10 cellular contexts compared by ENCODE assay signal in genomic region chr6:118660218-118660569, GRCh38. TPM values are rescaled to one million over a fixed set of nuclear protein-coding genes. Genes with fewer than 3 reads are reported as not detected.
DNase-seq lines count a peak whose midpoint lies in the region; ATAC-seq and TF ChIP-seq lines count a peak whose summit lies in the region.
"Had no signal": no experiment of that assay in that cellular context is flagged by ENCODE, and none has a peak within 500 bp of the region (broad histone marks: within the 10 kb centered on the region; RNA-seq: fewer than 3 reads in every experiment).

No MANE protein-coding gene starts in this region.

- H4K20me1 ChIP-seq in neural progenitor cell (ENCODE audit: low read depth) = no peaks in the 10 kb centered on the region

- TF ChIP-seq POLR2A in NB4 (IDR thresholded peaks at IDR 0.05; ENCODE audit: extremely low read depth, insufficient read length) = no peak

- H3K4me1 Mint-ChIP-seq in activated naive CD8-positive, alpha-beta T cell treated with anti-CD3 and anti-CD28 coated beads for 36 hours = peaks cover 79% of the 10 kb centered on the region
- H3K4me1 Mint-ChIP-seq in neural progenitor cell = peaks cover 11% of the 10 kb centered on the region
- H3K4me1 Mint-ChIP-seq: neural crest cell had no signal

- no peak overlapping the region for H3K4me3 ChIP-seq in NB4 (ENCODE audit: low read depth, low read length)
- H3K4me3 ChIP-seq in neural progenitor cell = no peak overlapping the region

- H3K27ac ChIP-seq in neural progenitor cell = no peak overlapping the region

- peak overlapping the region; percentile 50 for H3K4me3 Mint-ChIP-seq in activated naive CD8-positive, alpha-beta T cell treated with anti-CD3 and anti-CD28 coated beads for 36 hours
- no peak overlapping the region for H3K4me3 Mint-ChIP-seq in neural progenitor cell
- H3K4me3 Mint-ChIP-seq: neural crest cell had no signal

- ATAC-seq in GM21619 (IDR thresholded peaks at IDR 0.05; ENCODE audit: unreplicated experiment) = no peak
- ATAC-seq: HCT116 had no signal

- no peaks in the 10 kb centered on the region for H3K79me2 ChIP-seq in neural progenitor cell (ENCODE audit: low read depth)

- H3F3A ChIP-seq in neural progenitor cell (ENCODE audit: low read depth) = no peaks in the 10 kb centered on the region

- H3K27ac Mint-ChIP-seq in activated naive CD8-positive, alpha-beta T cell treated with anti-CD3 and anti-CD28 coated beads for 36 hours = peak overlapping the region; percentile 90
- no peak overlapping the region for H3K27ac Mint-ChIP-seq in neural progenitor cell

- H3K27me3 Mint-ChIP-seq in activated naive CD8-positive, alpha-beta T cell treated with anti-CD3 and anti-CD28 coated beads for 36 hours = no peaks in the 10 kb centered on the region
- H3K27me3 Mint-ChIP-seq in neural progenitor cell (ENCODE audit: insufficient read depth, low read depth) = peaks cover 2% of the 10 kb centered on the region

- H3K36me3 Mint-ChIP-seq in activated naive CD8-positive, alpha-beta T cell treated with anti-CD3 and anti-CD28 coated beads for 36 hours = peaks cover 42% of the 10 kb centered on the region
- no peaks in the 10 kb centered on the region for H3K36me3 Mint-ChIP-seq in neural progenitor cell

- TF ChIP-seq CTCF in NB4 (IDR thresholded peaks at IDR 0.05; ENCODE audit: low read depth, low read length) (no peak), neural progenitor cell (IDR thresholded peaks at IDR 0.05) (no peak)

- H3K9ac ChIP-seq in neural progenitor cell = no peak overlapping the region

- no peaks in the 10 kb centered on the region for H3K9me3 Mint-ChIP-seq in activated naive CD8-positive, alpha-beta T cell treated with anti-CD3 and anti-CD28 coated beads for 36 hours
- H3K9me3 Mint-ChIP-seq in neural progenitor cell = no peaks in the 10 kb centered on the region
- H3K9me3 Mint-ChIP-seq: neural crest cell had no signal

- peak; percentile 27 for DNase-seq in NB4 (ENCODE audit: low read depth)
- peak; percentile 54 for DNase-seq in RPMI8226
- DNase-seq in activated naive CD8-positive, alpha-beta T cell treated with anti-CD3 and anti-CD28 coated beads for 36 hours = peak; percentile 65
- peak; percentile 58 for DNase-seq in stimulated activated CD4-positive, alpha-beta T cell treated with anti-CD3 and anti-CD28 coated beads, Interleukin-1b, Interleukin-23, amount 100 ng/mL, for 48 hours
- no peak for DNase-seq in neural progenitor cell (ENCODE audit: low spot score)
- DNase-seq in iPS-NIHi11 (ENCODE audit: low spot score) = no peak
- no peak for DNase-seq in NOMO-1 treated with dmso at 0.1 percent for 144 hours (lab: John Stamatoyannopoulos, UW; ENCODE audit: unreplicated experiment)

- no peaks in the 10 kb centered on the region for H3K4me1 ChIP-seq in neural progenitor cell

- H3K4me2 ChIP-seq in neural progenitor cell = no peak overlapping the region

- no peaks in the 10 kb centered on the region for H3K9me3 ChIP-seq in neural progenitor cell (ENCODE audit: low read depth)

- H3K27me3 ChIP-seq in neural progenitor cell = no peaks in the 10 kb centered on the region

- H2AFZ ChIP-seq in neural progenitor cell (replicated peaks) = no peak overlapping the region

- H3K36me3 ChIP-seq in neural progenitor cell = no peaks in the 10 kb centered on the region

RNA-seq across cellular contexts. Expression of gene CEP85L, which starts 8.8 kb away (rescaled TPM):
- total RNA-seq in activated naive CD8-positive, alpha-beta T cell treated with anti-CD3 and anti-CD28 coated beads for 36 hours = 10 to 100 TPM; 34.7 to 41.9 TPM
- 6.0 and 12.6 TPM in 2 replicates for total RNA-seq in neural progenitor cell (ENCODE audit: low replicate concordance)

Comparison
In these comparisons a context has a peak if more than half of its experiments do, and no peak if none do; other contexts are left out.
1. DNase-seq: peak in NB4 (single experiment), RPMI8226 (single experiment), activated naive CD8-positive, alpha-beta T cell treated with anti-CD3 and anti-CD28 coated beads for 36 hours (single experiment) and stimulated activated CD4-positive, alpha-beta T cell treated with anti-CD3 and anti-CD28 coated beads, Interleukin-1b, Interleukin-23, amount 100 ng/mL, for 48 hours (single experiment); none in neural progenitor cell (single experiment), iPS-NIHi11 (single experiment) and NOMO-1 treated with dmso at 0.1 percent for 144 hours (single experiment).